Comparison of ENCODE assay signal across 2 cellular contexts in the genomic region with DNA sequence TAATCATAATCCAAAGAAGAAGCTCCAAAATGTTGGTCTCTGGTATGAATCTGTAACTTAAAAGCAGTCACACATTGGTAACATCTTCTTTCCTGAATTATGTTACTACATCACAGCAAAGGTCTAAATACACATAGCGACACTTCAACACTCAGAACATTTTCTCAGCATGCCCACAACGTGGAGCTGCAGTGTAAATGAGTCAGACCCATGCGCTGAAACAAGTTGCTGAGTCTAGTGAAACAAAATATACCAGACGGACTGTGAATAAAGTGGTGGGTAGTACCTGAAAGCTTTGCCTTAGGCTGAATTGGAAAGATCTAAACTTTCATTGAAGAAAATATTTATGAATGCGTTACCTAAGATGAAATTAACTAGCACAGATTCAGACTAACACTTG.
TF ChIP-seq lines count a peak whose summit lies in the region.

No MANE protein-coding gene starts in this region.

TF ChIP-seq in GM12878, 131 proteins besides CTCF, POLR2A, EP300 and RAD21 (continued from another document):
- TF ChIP-seq SRF (IDR thresholded peaks at IDR 0.05; ENCODE audit: low read depth in 2 of 2, low read length in 2 of 2): no peak
- TF ChIP-seq KAT2A (conservative IDR thresholded peaks at IDR 0.05; ENCODE audit: control insufficient read depth, low read depth, low read length): no peak
- TF ChIP-seq ZNF24 (IDR thresholded peaks at IDR 0.05): no peak
- TF ChIP-seq NR2F1 (conservative IDR thresholded peaks at IDR 0.05): no peak
- TF ChIP-seq NR2C2 (IDR thresholded peaks at IDR 0.05; ENCODE audit: borderline replicate concordance, control insufficient read depth, insufficient read length, low read depth): no peak
- TF ChIP-seq NR2C1 (IDR thresholded peaks at IDR 0.05): no peak
- TF ChIP-seq PAX5 (IDR thresholded peaks at IDR 0.05; ENCODE audit: borderline replicate concordance, low read depth, low read length): no peak
- TF ChIP-seq SIN3A (IDR thresholded peaks at IDR 0.05; ENCODE audit: low read depth, low read length): no peak
- TF ChIP-seq, protein P1, sequence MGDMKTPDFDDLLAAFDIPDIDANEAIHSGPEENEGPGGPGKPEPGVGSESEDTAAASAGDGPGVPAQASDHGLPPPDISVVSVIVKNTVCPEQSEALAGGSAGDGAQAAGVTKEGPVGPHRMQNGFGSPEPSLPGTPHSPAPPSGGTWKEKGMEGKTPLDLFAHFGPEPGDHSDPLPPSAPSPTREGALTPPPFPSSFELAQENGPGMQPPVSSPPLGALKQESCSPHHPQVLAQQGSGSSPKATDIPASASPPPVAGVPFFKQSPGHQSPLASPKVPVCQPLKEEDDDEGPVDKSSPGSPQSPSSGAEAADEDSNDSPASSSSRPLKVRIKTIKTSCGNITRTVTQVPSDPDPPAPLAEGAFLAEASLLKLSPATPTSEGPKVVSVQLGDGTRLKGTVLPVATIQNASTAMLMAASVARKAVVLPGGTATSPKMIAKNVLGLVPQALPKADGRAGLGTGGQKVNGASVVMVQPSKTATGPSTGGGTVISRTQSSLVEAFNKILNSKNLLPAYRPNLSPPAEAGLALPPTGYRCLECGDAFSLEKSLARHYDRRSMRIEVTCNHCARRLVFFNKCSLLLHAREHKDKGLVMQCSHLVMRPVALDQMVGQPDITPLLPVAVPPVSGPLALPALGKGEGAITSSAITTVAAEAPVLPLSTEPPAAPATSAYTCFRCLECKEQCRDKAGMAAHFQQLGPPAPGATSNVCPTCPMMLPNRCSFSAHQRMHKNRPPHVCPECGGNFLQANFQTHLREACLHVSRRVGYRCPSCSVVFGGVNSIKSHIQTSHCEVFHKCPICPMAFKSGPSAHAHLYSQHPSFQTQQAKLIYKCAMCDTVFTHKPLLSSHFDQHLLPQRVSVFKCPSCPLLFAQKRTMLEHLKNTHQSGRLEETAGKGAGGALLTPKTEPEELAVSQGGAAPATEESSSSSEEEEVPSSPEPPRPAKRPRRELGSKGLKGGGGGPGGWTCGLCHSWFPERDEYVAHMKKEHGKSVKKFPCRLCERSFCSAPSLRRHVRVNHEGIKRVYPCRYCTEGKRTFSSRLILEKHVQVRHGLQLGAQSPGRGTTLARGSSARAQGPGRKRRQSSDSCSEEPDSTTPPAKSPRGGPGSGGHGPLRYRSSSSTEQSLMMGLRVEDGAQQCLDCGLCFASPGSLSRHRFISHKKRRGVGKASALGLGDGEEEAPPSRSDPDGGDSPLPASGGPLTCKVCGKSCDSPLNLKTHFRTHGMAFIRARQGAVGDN (IDR thresholded peaks at IDR 0.05): no peak
- no peak for TF ChIP-seq TCF3 (IDR thresholded peaks at IDR 0.05; ENCODE audit: borderline replicate concordance, insufficient read depth, low read depth, low read length)

TF ChIP-seq in liver, 16 proteins besides CTCF, POLR2A, EP300 and RAD21 (continued from another document):
- TF ChIP-seq, protein P2, sequence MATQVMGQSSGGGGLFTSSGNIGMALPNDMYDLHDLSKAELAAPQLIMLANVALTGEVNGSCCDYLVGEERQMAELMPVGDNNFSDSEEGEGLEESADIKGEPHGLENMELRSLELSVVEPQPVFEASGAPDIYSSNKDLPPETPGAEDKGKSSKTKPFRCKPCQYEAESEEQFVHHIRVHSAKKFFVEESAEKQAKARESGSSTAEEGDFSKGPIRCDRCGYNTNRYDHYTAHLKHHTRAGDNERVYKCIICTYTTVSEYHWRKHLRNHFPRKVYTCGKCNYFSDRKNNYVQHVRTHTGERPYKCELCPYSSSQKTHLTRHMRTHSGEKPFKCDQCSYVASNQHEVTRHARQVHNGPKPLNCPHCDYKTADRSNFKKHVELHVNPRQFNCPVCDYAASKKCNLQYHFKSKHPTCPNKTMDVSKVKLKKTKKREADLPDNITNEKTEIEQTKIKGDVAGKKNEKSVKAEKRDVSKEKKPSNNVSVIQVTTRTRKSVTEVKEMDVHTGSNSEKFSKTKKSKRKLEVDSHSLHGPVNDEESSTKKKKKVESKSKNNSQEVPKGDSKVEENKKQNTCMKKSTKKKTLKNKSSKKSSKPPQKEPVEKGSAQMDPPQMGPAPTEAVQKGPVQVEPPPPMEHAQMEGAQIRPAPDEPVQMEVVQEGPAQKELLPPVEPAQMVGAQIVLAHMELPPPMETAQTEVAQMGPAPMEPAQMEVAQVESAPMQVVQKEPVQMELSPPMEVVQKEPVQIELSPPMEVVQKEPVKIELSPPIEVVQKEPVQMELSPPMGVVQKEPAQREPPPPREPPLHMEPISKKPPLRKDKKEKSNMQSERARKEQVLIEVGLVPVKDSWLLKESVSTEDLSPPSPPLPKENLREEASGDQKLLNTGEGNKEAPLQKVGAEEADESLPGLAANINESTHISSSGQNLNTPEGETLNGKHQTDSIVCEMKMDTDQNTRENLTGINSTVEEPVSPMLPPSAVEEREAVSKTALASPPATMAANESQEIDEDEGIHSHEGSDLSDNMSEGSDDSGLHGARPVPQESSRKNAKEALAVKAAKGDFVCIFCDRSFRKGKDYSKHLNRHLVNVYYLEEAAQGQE (IDR thresholded peaks at IDR 0.05): no peak
- TF ChIP-seq, protein P3, sequence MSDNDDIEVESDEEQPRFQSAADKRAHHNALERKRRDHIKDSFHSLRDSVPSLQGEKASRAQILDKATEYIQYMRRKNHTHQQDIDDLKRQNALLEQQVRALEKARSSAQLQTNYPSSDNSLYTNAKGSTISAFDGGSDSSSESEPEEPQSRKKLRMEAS (IDR thresholded peaks at IDR 0.05): no peak
- TF ChIP-seq FOXA1 (IDR thresholded peaks at IDR 0.05) (no peak), JUND (IDR thresholded peaks at IDR 0.05) (no peak)
